Comparison of ENCODE assay signal across 14 cellular contexts in the genomic region with DNA sequence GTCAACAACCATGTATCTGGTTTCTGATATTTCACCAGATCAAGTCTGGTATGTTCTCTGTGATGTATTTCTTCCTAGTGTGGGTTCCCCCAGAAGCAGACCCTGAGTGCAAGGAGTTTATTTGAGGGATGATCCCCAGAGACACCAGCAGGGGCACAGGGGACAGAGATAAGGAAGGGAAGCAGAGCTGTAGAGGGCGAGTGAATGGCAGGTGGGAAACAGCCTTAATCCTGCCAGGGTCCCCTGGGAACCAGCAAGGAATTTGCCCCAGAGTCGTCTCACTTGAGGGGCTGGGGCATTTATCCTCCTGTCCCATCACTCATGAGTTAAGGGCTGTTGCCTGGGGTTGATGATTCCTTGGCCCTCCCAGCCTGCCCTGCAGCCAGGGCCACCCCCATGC.
"Had no signal": no experiment of that assay in that cellular context is flagged by ENCODE, and none has a peak within 500 bp of the region (broad histone marks: within the 10 kb centered on the region; RNA-seq: fewer than 3 reads in every experiment).

No MANE protein-coding gene starts in this region.

- ATAC-seq: left lobe of liver; mucosa of descending colon; naive thymus-derived CD8-positive, alpha-beta T cell had no signal

- H3K9me3 ChIP-seq: adrenal gland, mucosa of descending colon, tibial nerve, vagina had no signal

- H3K36me3 ChIP-seq: adrenal gland, tibial nerve, vagina had no signal

- H3K27me3 ChIP-seq: tibial nerve, vagina had no signal

- H3K4me3 ChIP-seq: adrenal gland, mucosa of descending colon, tibial nerve, vagina had no signal

- H3K27ac ChIP-seq: adrenal gland, tibial nerve, vagina had no signal

- H3K4me1 ChIP-seq: adrenal gland, vagina had no signal

- DNase-seq: activated CD4-positive, alpha-beta memory T cell treated with anti-CD3 and anti-CD28 coated beads, Interleukin-2, amount 10 ng/mL, durations not matched to agents 7 days and 5 days; activated CD4-positive, alpha-beta T cell treated with anti-CD3 and anti-CD28 coated beads for 4 hours; activated effector memory CD4-positive, alpha-beta T cell treated with Interleukin-2 at 50 U/mL for 16 hours; activated T-cell treated with anti-CD3 and anti-CD28 coated beads, Interleukin-2, amount 50 U/mL, for 4 hours; adrenal gland; dermis blood vessel endothelial cell; erythroblast; mucosa of descending colon; naive thymus-derived CD8-positive, alpha-beta T cell; stimulated activated naive CD4-positive, alpha-beta T cell; T1000 had no signal
